ENCODE assay signal across 8 cellular contexts in genomic region chr14:65224799-65225198, GRCh38.
DNase-seq lines count a peak whose midpoint lies in the region; ATAC-seq and TF ChIP-seq lines count a peak whose summit lies in the region.

No MANE protein-coding gene starts in this region.

- H3K4me1 Mint-ChIP-seq in activated CD8-positive, alpha-beta memory T cell treated with anti-CD3 and anti-CD28 coated beads, Interleukin-2, amount 10 ng/mL, durations not matched to agents 7 days and 5 days = peaks cover 60% of the 10 kb centered on the region

- intact Hi-C loops in prostate gland (cut with DNase I) = no loop called here

- no peaks in the 10 kb centered on the region for H3K9me3 ChIP-seq in effector memory CD4-positive, alpha-beta T cell (ENCODE audit: control insufficient read depth, low read length)
- no peaks in the 10 kb centered on the region for H3K9me3 ChIP-seq in prostate gland

- no peaks in the 10 kb centered on the region for H3K27me3 ChIP-seq in effector memory CD4-positive, alpha-beta T cell (replicated peaks; ENCODE audit: control insufficient read depth, insufficient read depth, low read length, poor library complexity, severe bottlenecking)
- H3K27me3 ChIP-seq in prostate gland (replicated peaks; ENCODE audit: insufficient read depth) = no peaks in the 10 kb centered on the region

- TF ChIP-seq CTCF in prostate gland (IDR thresholded peaks at IDR 0.05) = no peak

- no peak for TF ChIP-seq POLR2A in prostate gland (IDR thresholded peaks at IDR 0.05)

- peak overlapping the region; percentile 20 for H3K4me3 ChIP-seq in effector memory CD4-positive, alpha-beta T cell (ENCODE audit: insufficient read depth, low read depth, low read length, poor library complexity, severe bottlenecking)
- H3K4me3 ChIP-seq in prostate gland = no peak overlapping the region

- peak; percentile 8 for ATAC-seq in activated CD8-positive, alpha-beta memory T cell treated with anti-CD3 and anti-CD28 coated beads, Interleukin-2, amount 10 ng/mL, durations not matched to agents 7 days and 5 days

- H3K9me3 Mint-ChIP-seq in activated CD8-positive, alpha-beta memory T cell treated with anti-CD3 and anti-CD28 coated beads, Interleukin-2, amount 10 ng/mL, durations not matched to agents 7 days and 5 days (ENCODE audit: low read depth) = no peaks in the 10 kb centered on the region

- 4% methylated on average over 1 of the region's 1 CpG for WGBS in prostate gland

- H3K27me3 Mint-ChIP-seq in activated CD8-positive, alpha-beta memory T cell treated with anti-CD3 and anti-CD28 coated beads, Interleukin-2, amount 10 ng/mL, durations not matched to agents 7 days and 5 days = no peaks in the 10 kb centered on the region

- CTCF ChIA-PET in activated CD8-positive, alpha-beta memory T cell treated with anti-CD3 and anti-CD28 coated beads, Interleukin-2, amount 10 ng/mL, durations not matched to agents 7 days and 5 days (lab: Charles Lee) = interaction anchor here (0.8 to 2.6 kb wide), 12 partner anchors 9 to 600 kb away, joined by 3 to 11 read pairs (median 4); partner anchors contain the start of genes FNTB and FUT8

- no peaks in the 10 kb centered on the region for H3K36me3 Mint-ChIP-seq in activated CD8-positive, alpha-beta memory T cell treated with anti-CD3 and anti-CD28 coated beads, Interleukin-2, amount 10 ng/mL, durations not matched to agents 7 days and 5 days

- H3K4me1 ChIP-seq in effector memory CD4-positive, alpha-beta T cell (ENCODE audit: control insufficient read depth, insufficient read depth, low read length, poor library complexity, severe bottlenecking) = peaks cover 27% of the 10 kb centered on the region
- H3K4me1 ChIP-seq in prostate gland (replicated peaks) = peaks cover 11% of the 10 kb centered on the region

- H3K27ac ChIP-seq in effector memory CD4-positive, alpha-beta T cell (ENCODE audit: insufficient read depth, low read length, poor library complexity, severe bottlenecking) = no peak overlapping the region
- peak overlapping the region; percentile 38 to 70 for H3K27ac ChIP-seq in prostate gland

- H3K27ac Mint-ChIP-seq in activated CD8-positive, alpha-beta memory T cell treated with anti-CD3 and anti-CD28 coated beads, Interleukin-2, amount 10 ng/mL, durations not matched to agents 7 days and 5 days = peak overlapping the region; percentile 52

- peak overlapping the region; percentile 8 for H3K4me3 Mint-ChIP-seq in activated CD8-positive, alpha-beta memory T cell treated with anti-CD3 and anti-CD28 coated beads, Interleukin-2, amount 10 ng/mL, durations not matched to agents 7 days and 5 days

- no peak for DNase-seq in activated CD8-positive, alpha-beta memory T cell treated with anti-CD3 and anti-CD28 coated beads, Interleukin-2, amount 10 ng/mL, durations not matched to agents 7 days and 5 days
- DNase-seq in activated CD8-positive, alpha-beta memory T cell treated with anti-CD3 and anti-CD28 coated beads for 24 hours = no peak
- DNase-seq in NCI-H345 treated with DMSO at 0.1 percent for 48 hours (lab: John Stamatoyannopoulos, UW; ENCODE audit: unreplicated experiment) (peak; percentile 68), prostate gland (ENCODE audit: low spot score) (peak; percentile 44), SW 1271 (lab: John Stamatoyannopoulos, UW) (no peak), NCI-H1417 treated with DMSO at 0.1 percent for 48 hours (lab: John Stamatoyannopoulos, UW) (no peak), HK-2 (ENCODE audit: unreplicated experiment) (no peak)
- DNase-seq in effector memory CD4-positive, alpha-beta T cell = no peak

- no peaks in the 10 kb centered on the region for H3K36me3 ChIP-seq in effector memory CD4-positive, alpha-beta T cell (ENCODE audit: control insufficient read depth, insufficient read depth, low read length)
- H3K36me3 ChIP-seq in prostate gland = no peaks in the 10 kb centered on the region

Comparison
In these comparisons a context has a peak if more than half of its experiments do, and no peak if none do; other contexts are left out.
1. DNase-seq: peak in NCI-H345 treated with DMSO at 0.1 percent for 48 hours (single experiment) and prostate gland (single experiment); none in activated CD8-positive, alpha-beta memory T cell treated with anti-CD3 and anti-CD28 coated beads, Interleukin-2, amount 10 ng/mL, durations not matched to agents 7 days and 5 days (single experiment), activated CD8-positive, alpha-beta memory T cell treated with anti-CD3 and anti-CD28 coated beads for 24 hours (single experiment), effector memory CD4-positive, alpha-beta T cell (0 of 3), SW 1271 (0 of 2), NCI-H1417 treated with DMSO at 0.1 percent for 48 hours (single experiment) and HK-2 (single experiment).